ENCODE assay signal across 1 cellular context in the genomic region with DNA sequence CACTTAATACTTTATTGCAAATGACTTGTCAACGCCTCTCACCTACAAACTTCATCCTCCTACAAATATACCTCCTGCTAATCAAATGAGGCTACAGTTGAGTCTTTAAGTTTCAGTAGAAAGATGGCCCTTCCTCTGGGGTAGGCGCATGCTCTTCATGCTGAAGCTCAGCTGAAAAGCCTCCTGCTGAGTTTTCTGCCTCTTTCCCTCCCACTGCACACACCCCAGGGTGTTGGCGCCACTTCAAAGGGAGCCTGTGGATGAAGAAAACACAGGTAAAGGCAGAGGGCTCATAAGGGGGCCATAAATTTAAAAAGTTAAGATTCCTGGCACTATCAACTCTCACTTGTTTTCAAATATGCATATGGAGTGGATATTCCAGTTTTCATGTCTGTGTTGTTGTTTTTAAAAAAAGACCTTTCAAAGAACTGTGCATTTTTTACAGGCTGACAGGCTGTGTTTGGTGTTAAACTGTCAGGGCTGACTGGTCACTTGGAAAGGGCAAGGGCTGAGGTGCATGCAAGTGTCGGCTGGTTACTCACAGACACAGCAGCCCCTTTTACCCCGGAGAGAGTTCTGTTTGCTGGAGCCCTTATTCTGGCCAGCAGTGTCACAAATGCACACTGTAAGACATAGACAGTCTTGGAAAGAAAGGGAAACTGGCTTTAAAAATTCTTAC.
A peak's percentile ranks its signal among the peaks of the same experiment; 100 is the strongest.
TF ChIP-seq lines count a peak whose summit lies in the region.

No MANE protein-coding gene starts in this region.

TF ChIP-seq in K562, 482 proteins besides CTCF, POLR2A, EP300 and RAD21 (continued from another document):
- TF ChIP-seq PURB (CRISPR knock-in tag; IDR thresholded peaks at IDR 0.05; ENCODE audit: low read depth) (no peak), KDM1A (IDR thresholded peaks at IDR 0.05) (no peak), ZNF780A (CRISPR knock-in tag; IDR thresholded peaks at IDR 0.05) (no peak), ZFX (CRISPR knock-in tag; IDR thresholded peaks at IDR 0.05) (no peak), HDAC1 (IDR thresholded peaks at IDR 0.05) (no peak), RB1 (IDR thresholded peaks at IDR 0.05; ENCODE audit: low read depth) (no peak), RBM25 (IDR thresholded peaks at IDR 0.05; ENCODE audit: low read depth, low read length, severe bottlenecking) (no peak), TARDBP (IDR thresholded peaks at IDR 0.05) (no peak), CBX1 (IDR thresholded peaks at IDR 0.05; ENCODE audit: low read depth) (no peak), TCF7 (IDR thresholded peaks at IDR 0.05; ENCODE audit: borderline replicate concordance) (peak; percentile 84), LEF1 (IDR thresholded peaks at IDR 0.05) (peak; percentile 52; the same call in 1 of the 2 replicates), PCBP2 (IDR thresholded peaks at IDR 0.05; ENCODE audit: low read depth, low read length, poor library complexity, severe bottlenecking) (no peak), GTF2A2 (tag; IDR thresholded peaks at IDR 0.05) (no peak), ZNF507 (tag; conservative IDR thresholded peaks at IDR 0.05) (no peak), CBFA2T3 (IDR thresholded peaks at IDR 0.05) (peak; percentile 28; the same call in 1 of the 2 replicates)
- TF ChIP-seq, protein P1, sequence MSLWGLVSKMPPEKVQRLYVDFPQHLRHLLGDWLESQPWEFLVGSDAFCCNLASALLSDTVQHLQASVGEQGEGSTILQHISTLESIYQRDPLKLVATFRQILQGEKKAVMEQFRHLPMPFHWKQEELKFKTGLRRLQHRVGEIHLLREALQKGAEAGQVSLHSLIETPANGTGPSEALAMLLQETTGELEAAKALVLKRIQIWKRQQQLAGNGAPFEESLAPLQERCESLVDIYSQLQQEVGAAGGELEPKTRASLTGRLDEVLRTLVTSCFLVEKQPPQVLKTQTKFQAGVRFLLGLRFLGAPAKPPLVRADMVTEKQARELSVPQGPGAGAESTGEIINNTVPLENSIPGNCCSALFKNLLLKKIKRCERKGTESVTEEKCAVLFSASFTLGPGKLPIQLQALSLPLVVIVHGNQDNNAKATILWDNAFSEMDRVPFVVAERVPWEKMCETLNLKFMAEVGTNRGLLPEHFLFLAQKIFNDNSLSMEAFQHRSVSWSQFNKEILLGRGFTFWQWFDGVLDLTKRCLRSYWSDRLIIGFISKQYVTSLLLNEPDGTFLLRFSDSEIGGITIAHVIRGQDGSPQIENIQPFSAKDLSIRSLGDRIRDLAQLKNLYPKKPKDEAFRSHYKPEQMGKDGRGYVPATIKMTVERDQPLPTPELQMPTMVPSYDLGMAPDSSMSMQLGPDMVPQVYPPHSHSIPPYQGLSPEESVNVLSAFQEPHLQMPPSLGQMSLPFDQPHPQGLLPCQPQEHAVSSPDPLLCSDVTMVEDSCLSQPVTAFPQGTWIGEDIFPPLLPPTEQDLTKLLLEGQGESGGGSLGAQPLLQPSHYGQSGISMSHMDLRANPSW (CRISPR knock-in tag; IDR thresholded peaks at IDR 0.05), result no peak
- TF ChIP-seq, protein P2, sequence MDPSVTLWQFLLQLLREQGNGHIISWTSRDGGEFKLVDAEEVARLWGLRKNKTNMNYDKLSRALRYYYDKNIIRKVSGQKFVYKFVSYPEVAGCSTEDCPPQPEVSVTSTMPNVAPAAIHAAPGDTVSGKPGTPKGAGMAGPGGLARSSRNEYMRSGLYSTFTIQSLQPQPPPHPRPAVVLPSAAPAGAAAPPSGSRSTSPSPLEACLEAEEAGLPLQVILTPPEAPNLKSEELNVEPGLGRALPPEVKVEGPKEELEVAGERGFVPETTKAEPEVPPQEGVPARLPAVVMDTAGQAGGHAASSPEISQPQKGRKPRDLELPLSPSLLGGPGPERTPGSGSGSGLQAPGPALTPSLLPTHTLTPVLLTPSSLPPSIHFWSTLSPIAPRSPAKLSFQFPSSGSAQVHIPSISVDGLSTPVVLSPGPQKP (CRISPR knock-in tag; IDR thresholded peaks at IDR 0.05), result no peak
- TF ChIP-seq, protein P3, sequence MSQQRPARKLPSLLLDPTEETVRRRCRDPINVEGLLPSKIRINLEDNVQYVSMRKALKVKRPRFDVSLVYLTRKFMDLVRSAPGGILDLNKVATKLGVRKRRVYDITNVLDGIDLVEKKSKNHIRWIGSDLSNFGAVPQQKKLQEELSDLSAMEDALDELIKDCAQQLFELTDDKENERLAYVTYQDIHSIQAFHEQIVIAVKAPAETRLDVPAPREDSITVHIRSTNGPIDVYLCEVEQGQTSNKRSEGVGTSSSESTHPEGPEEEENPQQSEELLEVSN (IDR thresholded peaks at IDR 0.05; ENCODE audit: borderline replicate concordance in 1 of 2, extremely low read depth in 1 of 2, insufficient read depth in 1 of 2, insufficient read length in 1 of 2, low read depth in 1 of 2, low read length in 1 of 2, poor library complexity in 1 of 2, severe bottlenecking in 1 of 2), result peak in 1 of 2 experiments; percentile 62
- TF ChIP-seq, protein P4, sequence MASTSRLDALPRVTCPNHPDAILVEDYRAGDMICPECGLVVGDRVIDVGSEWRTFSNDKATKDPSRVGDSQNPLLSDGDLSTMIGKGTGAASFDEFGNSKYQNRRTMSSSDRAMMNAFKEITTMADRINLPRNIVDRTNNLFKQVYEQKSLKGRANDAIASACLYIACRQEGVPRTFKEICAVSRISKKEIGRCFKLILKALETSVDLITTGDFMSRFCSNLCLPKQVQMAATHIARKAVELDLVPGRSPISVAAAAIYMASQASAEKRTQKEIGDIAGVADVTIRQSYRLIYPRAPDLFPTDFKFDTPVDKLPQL (IDR thresholded peaks at IDR 0.05; ENCODE audit: extremely low read depth, insufficient read length), result no peak
- TF ChIP-seq, protein P5, sequence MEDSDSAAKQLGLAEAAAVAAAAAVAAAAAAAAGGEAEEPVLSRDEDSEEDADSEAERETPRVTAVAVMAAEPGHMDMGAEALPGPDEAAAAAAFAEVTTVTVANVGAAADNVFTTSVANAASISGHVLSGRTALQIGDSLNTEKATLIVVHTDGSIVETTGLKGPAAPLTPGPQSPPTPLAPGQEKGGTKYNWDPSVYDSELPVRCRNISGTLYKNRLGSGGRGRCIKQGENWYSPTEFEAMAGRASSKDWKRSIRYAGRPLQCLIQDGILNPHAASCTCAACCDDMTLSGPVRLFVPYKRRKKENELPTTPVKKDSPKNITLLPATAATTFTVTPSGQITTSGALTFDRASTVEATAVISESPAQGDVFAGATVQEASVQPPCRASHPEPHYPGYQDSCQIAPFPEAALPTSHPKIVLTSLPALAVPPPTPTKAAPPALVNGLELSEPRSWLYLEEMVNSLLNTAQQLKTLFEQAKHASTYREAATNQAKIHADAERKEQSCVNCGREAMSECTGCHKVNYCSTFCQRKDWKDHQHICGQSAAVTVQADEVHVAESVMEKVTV (CRISPR knock-in tag; IDR thresholded peaks at IDR 0.05), result no peak
